In genomic region chr10:15852111-15852557, GRCh38 we compare ENCODE assay signal across 19 cellular contexts.
"Had no signal": no experiment of that assay in that cellular context is flagged by ENCODE, and none has a peak within 500 bp of the region (broad histone marks: within the 10 kb centered on the region; RNA-seq: fewer than 3 reads in every experiment).

No MANE protein-coding gene starts in this region.

- H2AFZ ChIP-seq: hepatocyte had no signal

- H3K27ac ChIP-seq: cardiac muscle cell, dorsolateral prefrontal cortex, hepatocyte, prostate gland, right atrium auricular region, tibial nerve, vagina, VCaP had no signal

- DNase-seq: activated CD4-positive, alpha-beta T cell treated with anti-CD3 and anti-CD28 coated beads, Interleukin-2, amount 50 U/mL, for 1 hour; activated CD4-positive, CD25-positive, alpha-beta regulatory T cell treated with anti-CD3 and anti-CD28 coated beads, Interleukin-2, amount 50 U/mL, for 72 hours; activated CD8-positive, alpha-beta memory T cell treated with anti-CD3 and anti-CD28 coated beads, Interleukin-2, amount 50 U/mL, for 4 hours; activated effector memory CD4-positive, alpha-beta T cell treated with anti-CD3 and anti-CD28 coated beads, Interleukin-2, amount 50 U/mL, for 16 hours; activated T-cell treated with anti-CD3 and anti-CD28 coated beads, Interleukin-2, amount 50 U/mL, for 48 hours; dorsolateral prefrontal cortex; foreskin fibroblast; islet precursor cell; occipital lobe; SW 1271; T-helper 2 cell had no signal

- H3K4me2 ChIP-seq: hepatocyte had no signal

- H3K4me1 ChIP-seq: prostate gland had no signal

- H3K27me3 ChIP-seq: cardiac muscle cell, dorsolateral prefrontal cortex, hepatocyte, right atrium auricular region, tibial nerve, vagina had no signal

- H3K9me3 ChIP-seq: prostate gland had no signal

- H3K36me3 ChIP-seq: cardiac muscle cell, prostate gland had no signal

- H3K4me3 ChIP-seq: cardiac muscle cell, dorsolateral prefrontal cortex, hepatocyte, lung, prostate gland, right atrium auricular region, tibial nerve, vagina had no signal
